19 cellular contexts compared by ENCODE assay signal in genomic region chr10:71044720-71045119, GRCh38.
DNase-seq lines count a peak whose midpoint lies in the region; ATAC-seq, FAIRE-seq and TF ChIP-seq lines count a peak whose summit lies in the region.
"Had no signal": no experiment of that assay in that cellular context is flagged by ENCODE, and none has a peak within 500 bp of the region (broad histone marks: within the 10 kb centered on the region; RNA-seq: fewer than 3 reads in every experiment).

No MANE protein-coding gene starts in this region.

- H3K4me1 ChIP-seq in pancreas = peaks cover 4 to 9% (median 7%) of the 10 kb centered on the region in 3 donors
- H3K4me1 ChIP-seq in gastroesophageal sphincter = no peaks in the 10 kb centered on the region
- H3K4me1 ChIP-seq in OCI-LY7 (ENCODE audit: insufficient read depth, low read length, poor library complexity, severe bottlenecking) = no peaks in the 10 kb centered on the region

- peak overlapping the region in 1 of 3 experiments; percentile 21 for H3K4me3 Mint-ChIP-seq in nephron
- H3K4me3 Mint-ChIP-seq: CD14-positive monocyte; CD8-positive, alpha-beta T cell had no signal

- H3K27me3 ChIP-seq in pancreas (no peaks in the 10 kb centered on the region), gastroesophageal sphincter (peaks cover 17% of the 10 kb centered on the region)

- H4K20me1 ChIP-seq in OCI-LY7 (ENCODE audit: insufficient read depth, low read length) = no peaks in the 10 kb centered on the region

- TF ChIP-seq CTCF in nephron (IDR thresholded peaks at IDR 0.05; ENCODE audit: unreplicated experiment in 3 of 3) (no peak), pancreas (IDR thresholded peaks at IDR 0.05) (no peak), gastroesophageal sphincter (IDR thresholded peaks at IDR 0.05) (no peak), OCI-LY7 (conservative IDR thresholded peaks at IDR 0.05; ENCODE audit: low read length) (no peak)

- H3K27ac ChIP-seq in pancreas (no peak overlapping the region), gastroesophageal sphincter (no peak overlapping the region), OCI-LY7 (ENCODE audit: low read depth, low read length, poor library complexity, severe bottlenecking) (no peak overlapping the region)
- H3K27ac ChIP-seq: GM23248 had no signal

- TF ChIP-seq EP300 in gastroesophageal sphincter (IDR thresholded peaks at IDR 0.05) = no peak

- H3K27me3 Mint-ChIP-seq in nephron (ENCODE audit: low read depth) = peaks cover 41% of the 10 kb centered on the region

- ATAC-seq in Right ventricle myocardium superior (ENCODE audit: poor library complexity) (no peak), pancreas (peak; percentile 44 to 88 (median 70)), gastroesophageal sphincter (no peak), HG03095 (IDR thresholded peaks at IDR 0.05; ENCODE audit: unreplicated experiment) (no peak)
- ATAC-seq: CD8-positive, alpha-beta T cell had no signal

- H3K9me3 ChIP-seq in pancreas = no peaks in the 10 kb centered on the region
- H3K9me3 ChIP-seq in gastroesophageal sphincter = no peaks in the 10 kb centered on the region
- no peaks in the 10 kb centered on the region for H3K9me3 ChIP-seq in OCI-LY7 (ENCODE audit: low read length)

- no peak overlapping the region for H3K4me2 ChIP-seq in OCI-LY7 (ENCODE audit: low read length)

- H3K27ac Mint-ChIP-seq in nephron = peak overlapping the region; percentile 55 to 85 (median 69)
- H3K27ac Mint-ChIP-seq: CD8-positive, alpha-beta T cell had no signal

- WGBS in pancreas, 2 donors = 34 to 35% methylated on average over 7 of the region's 7 CpGs
- 84% methylated on average over 7 of the region's 7 CpGs; no CpG with 5 or more reads in 1 of the 2 donors for WGBS in gastroesophageal sphincter (ENCODE audit: low coverage in 1 of 2), 2 donors

- H3K36me3 ChIP-seq in pancreas (no peaks in the 10 kb centered on the region), gastroesophageal sphincter (no peaks in the 10 kb centered on the region), OCI-LY7 (ENCODE audit: insufficient read depth, low read length) (no peaks in the 10 kb centered on the region)

- CTCF ChIA-PET in OCI-LY7 (lab: Charles Lee; ENCODE audit: unreplicated experiment) = no interaction called here

- no peaks in the 10 kb centered on the region for H3K9me2 ChIP-seq in OCI-LY7 (ENCODE audit: insufficient read depth, low read length)

- H3K4me3 ChIP-seq in pancreas = no peak overlapping the region
- H3K4me3 ChIP-seq in gastroesophageal sphincter = no peak overlapping the region
- no peak overlapping the region for H3K4me3 ChIP-seq in OCI-LY7 (ENCODE audit: low read depth, low read length, poor library complexity, severe bottlenecking)
- H3K4me3 ChIP-seq: GM23248 had no signal

- no peaks in the 10 kb centered on the region for H3K36me3 Mint-ChIP-seq in nephron (ENCODE audit: low read depth)
- H3K36me3 Mint-ChIP-seq: CD14-positive monocyte; CD8-positive, alpha-beta T cell had no signal

- H2AFZ ChIP-seq in OCI-LY7 (ENCODE audit: low read length) = no peak overlapping the region
- H2AFZ ChIP-seq: GM23248 had no signal

- POLR2A ChIA-PET in OCI-LY7 (lab: Charles Lee) = no interaction called here

- peaks cover 48% of the 10 kb centered on the region for H3K4me1 Mint-ChIP-seq in nephron

- BruUV-seq in OCI-LY7 (replicated peaks; lab: Mats Ljungman, UMichigan) = no TSS peak

- no peak for TF ChIP-seq POLR2A in gastroesophageal sphincter (IDR thresholded peaks at IDR 0.05)

- no peaks in the 10 kb centered on the region for H3K79me2 ChIP-seq in OCI-LY7 (ENCODE audit: insufficient read depth, low read depth, low read length)

- no peaks in the 10 kb centered on the region for H3K9me3 Mint-ChIP-seq in nephron
- H3K9me3 Mint-ChIP-seq: CD8-positive, alpha-beta T cell had no signal

- intact Hi-C loops in cardiac septum (cut with DNase I) (no loop called here), Right ventricle myocardium superior (cut with DNase I) (no loop called here), pancreas (cut with DNase I) (no loop called here), OCI-LY7 (cut with micrococcal nuclease; ENCODE audit: unreplicated experiment) (no loop called here)

- no peak for FAIRE-seq in pancreas (lab: Jason Lieb, UNC)
- FAIRE-seq: D721Med, G401.6, GM12891, H54 had no signal

- DNase-seq in cardiac septum (ENCODE audit: low spot score) (peak; percentile 14), Right ventricle myocardium superior (no peak), pancreas (peak in 2 of 6 donors; percentile 11 to 22), NCI-H526 treated with DMSO at 0.1 percent for 48 hours (lab: John Stamatoyannopoulos, UW) (no peak), OCI-LY7 (ENCODE audit: low spot score) (no peak)
- DNase-seq: ACHN; CD8-positive, alpha-beta T cell; DMS153; DMS79 treated with DMSO at 0.1 percent for 48 hours; EL; GM23248 had no signal

Comparison
In these comparisons a context has a peak if more than half of its experiments do, and no peak if none do; other contexts are left out.
1. ATAC-seq: peak in pancreas (4 of 4); none in Right ventricle myocardium superior (single experiment), gastroesophageal sphincter (single experiment) and HG03095 (single experiment).